In genomic region chrX:144716187-144716586, GRCh38 we compare ENCODE assay signal across 1 cellular context.
TF ChIP-seq lines count a peak whose summit lies in the region.

No MANE protein-coding gene starts in this region.

TF ChIP-seq in H1, 55 proteins besides CTCF, POLR2A, EP300 and RAD21:
- TF ChIP-seq RFX5 (IDR thresholded peaks at IDR 0.05; ENCODE audit: borderline replicate concordance, low read depth, low read length), result no peak
- no peak for TF ChIP-seq TAF1 (IDR thresholded peaks at IDR 0.05; ENCODE audit: low read depth, low read length)
- TF ChIP-seq RNF2 (IDR thresholded peaks at IDR 0.05; ENCODE audit: borderline replicate concordance, low read depth, low read length, missing control alignments, poor library complexity, severe bottlenecking), result no peak
- TF ChIP-seq BACH1 (IDR thresholded peaks at IDR 0.05; ENCODE audit: low read length), result no peak
- no peak for TF ChIP-seq TCF12 (IDR thresholded peaks at IDR 0.05; ENCODE audit: low read depth, low read length)
- TF ChIP-seq SIRT6 (IDR thresholded peaks at IDR 0.05; ENCODE audit: low read length), result no peak
- no peak for TF ChIP-seq CHD2 (IDR thresholded peaks at IDR 0.05; ENCODE audit: low read length)
- no peak for TF ChIP-seq MAX (IDR thresholded peaks at IDR 0.05)
- TF ChIP-seq SP2 (IDR thresholded peaks at IDR 0.05; ENCODE audit: low read length), result no peak
- no peak for TF ChIP-seq SAP30 (IDR thresholded peaks at IDR 0.05; ENCODE audit: insufficient read depth, insufficient replicate concordance, low read length)
- TF ChIP-seq FOSL1 (IDR thresholded peaks at IDR 0.05; ENCODE audit: insufficient read depth, low read depth, low read length), result no peak
- TF ChIP-seq TEAD4 (IDR thresholded peaks at IDR 0.05; ENCODE audit: low read depth, low read length), result no peak
- TF ChIP-seq RBBP5 (IDR thresholded peaks at IDR 0.05; ENCODE audit: borderline replicate concordance, low read depth, low read length), result no peak
- no peak for TF ChIP-seq SP1 (IDR thresholded peaks at IDR 0.05; ENCODE audit: low read depth, low read length)
- TF ChIP-seq CTBP2 (IDR thresholded peaks at IDR 0.05; ENCODE audit: borderline replicate concordance, insufficient read depth, insufficient read length, low read length), result no peak
- TF ChIP-seq SP4 (IDR thresholded peaks at IDR 0.05; ENCODE audit: low read length), result no peak
- no peak for TF ChIP-seq BRCA1 (IDR thresholded peaks at IDR 0.05; ENCODE audit: low read depth, low read length)
- no peak for TF ChIP-seq NRF1 (IDR thresholded peaks at IDR 0.05; ENCODE audit: low read depth, low read length)
